Comparison of ENCODE assay signal across 10 cellular contexts in genomic region chr14:102824832-102825231, GRCh38. TPM values are rescaled to one million over a fixed set of nuclear protein-coding genes. Genes with fewer than 3 reads are reported as not detected.
DNase-seq lines count a peak whose midpoint lies in the region; ATAC-seq, FAIRE-seq and TF ChIP-seq lines count a peak whose summit lies in the region.
"Had no signal": no experiment of that assay in that cellular context is flagged by ENCODE, and none has a peak within 500 bp of the region (broad histone marks: within the 10 kb centered on the region; RNA-seq: fewer than 3 reads in every experiment).

No MANE protein-coding gene starts in this region.

- H3K36me3 ChIP-seq in bronchial epithelial cell (ENCODE audit: control insufficient read depth, insufficient read depth, low read length) (peaks cover 5% of the 10 kb centered on the region), aorta (ENCODE audit: control insufficient read depth in 1 of 2, insufficient read depth in 2 of 2, low read length in 1 of 2) (no peaks in the 10 kb centered on the region)

- ATAC-seq in stimulated activated naive CD8-positive, alpha-beta T cell treated with anti-CD3 and anti-CD28 coated beads, Interleukin-15, amount 100 ng/mL, for 72 hours = no peak
- peak; percentile 54 for ATAC-seq in aorta (ENCODE audit: low FRiP score)
- no peak for ATAC-seq in activated CD8-positive, alpha-beta memory T cell treated with anti-CD3 and anti-CD28 coated beads, Interleukin-2, amount 10 ng/mL, durations not matched to agents 7 days and 5 days
- ATAC-seq: activated CD8-positive, alpha-beta T cell treated with anti-CD3 and anti-CD28 coated beads for 36 hours had no signal

- POLR2A ChIA-PET in GM10248 (lab: Yijun Ruan, JAX) = no interaction called here

- peaks cover 29% of the 10 kb centered on the region for H3K36me3 Mint-ChIP-seq in stimulated activated naive CD8-positive, alpha-beta T cell treated with anti-CD3 and anti-CD28 coated beads, Interleukin-15, Interleukin-2, amounts not matched to agents 100 ng/mL and 50 ng/mL, for 24 hours (ENCODE audit: low read depth)
- peaks cover 6% of the 10 kb centered on the region for H3K36me3 Mint-ChIP-seq in activated CD8-positive, alpha-beta memory T cell treated with anti-CD3 and anti-CD28 coated beads, Interleukin-2, amount 10 ng/mL, durations not matched to agents 7 days and 5 days

- no peak for FAIRE-seq in bronchial epithelial cell (lab: Jason Lieb, UNC)

- H3K27ac Mint-ChIP-seq in stimulated activated naive CD8-positive, alpha-beta T cell treated with anti-CD3 and anti-CD28 coated beads, Interleukin-15, Interleukin-2, amounts not matched to agents 100 ng/mL and 50 ng/mL, for 24 hours = peak overlapping the region; percentile 58
- no peak overlapping the region for H3K27ac Mint-ChIP-seq in stimulated activated naive CD8-positive, alpha-beta T cell treated with anti-CD3 and anti-CD28 coated beads, Interleukin-15, amount 100 ng/mL, for 72 hours
- no peak overlapping the region for H3K27ac Mint-ChIP-seq in activated CD8-positive, alpha-beta memory T cell treated with anti-CD3 and anti-CD28 coated beads, Interleukin-2, amount 10 ng/mL, durations not matched to agents 7 days and 5 days
- H3K27ac Mint-ChIP-seq: activated CD8-positive, alpha-beta T cell treated with anti-CD3 and anti-CD28 coated beads for 36 hours had no signal

- no peaks in the 10 kb centered on the region for H3K4me1 ChIP-seq in aorta (ENCODE audit: control insufficient read depth in 1 of 2, insufficient read depth in 2 of 2, low read length in 2 of 2)

- CTCF ChIA-PET in activated CD8-positive, alpha-beta memory T cell treated with anti-CD3 and anti-CD28 coated beads, Interleukin-2, amount 10 ng/mL, durations not matched to agents 7 days and 5 days (lab: Charles Lee) = no interaction called here
- CTCF ChIA-PET in GM10248 (lab: Yijun Ruan, JAX) = no interaction called here

- no peaks in the 10 kb centered on the region for H3K9me3 ChIP-seq in aorta (ENCODE audit: control insufficient read depth, low read length)

- no peaks in the 10 kb centered on the region for H3K27me3 Mint-ChIP-seq in stimulated activated naive CD8-positive, alpha-beta T cell treated with anti-CD3 and anti-CD28 coated beads, Interleukin-15, Interleukin-2, amounts not matched to agents 100 ng/mL and 50 ng/mL, for 24 hours
- H3K27me3 Mint-ChIP-seq in stimulated activated naive CD8-positive, alpha-beta T cell treated with anti-CD3 and anti-CD28 coated beads, Interleukin-15, amount 100 ng/mL, for 72 hours = no peaks in the 10 kb centered on the region
- no peaks in the 10 kb centered on the region for H3K27me3 Mint-ChIP-seq in activated CD8-positive, alpha-beta memory T cell treated with anti-CD3 and anti-CD28 coated beads, Interleukin-2, amount 10 ng/mL, durations not matched to agents 7 days and 5 days
- H3K27me3 Mint-ChIP-seq: activated CD8-positive, alpha-beta T cell treated with anti-CD3 and anti-CD28 coated beads for 36 hours had no signal

- 8 to 10% methylated on average over 8 of the region's 8 CpGs for WGBS in aorta, 2 donors

- H3K4me3 Mint-ChIP-seq in stimulated activated naive CD8-positive, alpha-beta T cell treated with anti-CD3 and anti-CD28 coated beads, Interleukin-15, Interleukin-2, amounts not matched to agents 100 ng/mL and 50 ng/mL, for 24 hours = no peak overlapping the region
- no peak overlapping the region for H3K4me3 Mint-ChIP-seq in stimulated activated naive CD8-positive, alpha-beta T cell treated with anti-CD3 and anti-CD28 coated beads, Interleukin-15, amount 100 ng/mL, for 72 hours
- H3K4me3 Mint-ChIP-seq in activated CD8-positive, alpha-beta memory T cell treated with anti-CD3 and anti-CD28 coated beads, Interleukin-2, amount 10 ng/mL, durations not matched to agents 7 days and 5 days = no peak overlapping the region
- H3K4me3 Mint-ChIP-seq: activated CD8-positive, alpha-beta T cell treated with anti-CD3 and anti-CD28 coated beads for 36 hours had no signal

- H3K27ac ChIP-seq in aorta (ENCODE audit: low read depth in 1 of 2, low read length in 2 of 2) = no peak overlapping the region

- no peak for DNase-seq in stimulated activated naive CD8-positive, alpha-beta T cell treated with anti-CD3 and anti-CD28 coated beads, Interleukin-15, amount 100 ng/mL, for 72 hours
- DNase-seq in bronchial epithelial cell (ENCODE audit: low read depth) (peak; percentile 85), iris pigment epithelial cell (ENCODE audit: low read depth) (peak; percentile 81), aorta (peak; percentile 60 to 79), GM10248 (ENCODE audit: extremely low spot score) (no peak), SHP77 treated with DMSO at 0.1 percent for 48 hours (lab: John Stamatoyannopoulos, UW) (no peak)
- no peak for DNase-seq in activated CD8-positive, alpha-beta memory T cell treated with anti-CD3 and anti-CD28 coated beads, Interleukin-2, amount 10 ng/mL, durations not matched to agents 7 days and 5 days
- DNase-seq: activated CD8-positive, alpha-beta T cell treated with anti-CD3 and anti-CD28 coated beads for 36 hours; NCI-H146 had no signal

- H3K27me3 ChIP-seq in bronchial epithelial cell (ENCODE audit: control insufficient read depth, insufficient read depth, low read length) = no peaks in the 10 kb centered on the region
- no peaks in the 10 kb centered on the region for H3K27me3 ChIP-seq in aorta (ENCODE audit: control insufficient read depth in 1 of 2, insufficient read depth in 2 of 2, low read length in 1 of 2)

- H3K4me3 ChIP-seq in bronchial epithelial cell (ENCODE audit: low read depth, low read length) = no peak overlapping the region
- H3K4me3 ChIP-seq in aorta (ENCODE audit: low read length in 2 of 2) = no peak overlapping the region

- no peaks in the 10 kb centered on the region for H3K9me3 Mint-ChIP-seq in stimulated activated naive CD8-positive, alpha-beta T cell treated with anti-CD3 and anti-CD28 coated beads, Interleukin-15, Interleukin-2, amounts not matched to agents 100 ng/mL and 50 ng/mL, for 24 hours
- H3K9me3 Mint-ChIP-seq in stimulated activated naive CD8-positive, alpha-beta T cell treated with anti-CD3 and anti-CD28 coated beads, Interleukin-15, amount 100 ng/mL, for 72 hours = no peaks in the 10 kb centered on the region
- H3K9me3 Mint-ChIP-seq in activated CD8-positive, alpha-beta memory T cell treated with anti-CD3 and anti-CD28 coated beads, Interleukin-2, amount 10 ng/mL, durations not matched to agents 7 days and 5 days (ENCODE audit: low read depth) = no peaks in the 10 kb centered on the region
- H3K9me3 Mint-ChIP-seq: activated CD8-positive, alpha-beta T cell treated with anti-CD3 and anti-CD28 coated beads for 36 hours had no signal

- TF ChIP-seq CTCF in bronchial epithelial cell (IDR thresholded peaks at IDR 0.05; ENCODE audit: insufficient read depth, low read length, severe bottlenecking) (no peak), GM10248 (IDR thresholded peaks at IDR 0.05; ENCODE audit: control extremely low read depth, extremely low read depth, low read depth, missing control alignments) (no peak)

- H3K4me1 Mint-ChIP-seq in stimulated activated naive CD8-positive, alpha-beta T cell treated with anti-CD3 and anti-CD28 coated beads, Interleukin-15, Interleukin-2, amounts not matched to agents 100 ng/mL and 50 ng/mL, for 24 hours (ENCODE audit: low read depth) = peaks cover 89% of the 10 kb centered on the region
- H3K4me1 Mint-ChIP-seq in stimulated activated naive CD8-positive, alpha-beta T cell treated with anti-CD3 and anti-CD28 coated beads, Interleukin-15, amount 100 ng/mL, for 72 hours = peaks cover 91% of the 10 kb centered on the region
- peaks cover 84% of the 10 kb centered on the region for H3K4me1 Mint-ChIP-seq in activated CD8-positive, alpha-beta memory T cell treated with anti-CD3 and anti-CD28 coated beads, Interleukin-2, amount 10 ng/mL, durations not matched to agents 7 days and 5 days

- intact Hi-C loops in aorta (cut with DNase I) = no loop called here

RNA-seq across cellular contexts. Expression of gene TRAF3, which starts 47.6 kb away (rescaled TPM):
- total RNA-seq in bronchial epithelial cell (34.6 and 35.3 TPM in 2 replicates), aorta (10 to 100 TPM; 18.1 to 32.6 TPM)
- 1 to 10 TPM; 3.4 to 5.0 TPM for polyA plus RNA-seq in aorta
- 10 to 100 TPM; 49.5 to 78.1 TPM for total RNA-seq in activated CD8-positive, alpha-beta memory T cell treated with anti-CD3 and anti-CD28 coated beads, Interleukin-2, amount 10 ng/mL, durations not matched to agents 7 days and 5 days

Comparison
In these comparisons a context has a peak if more than half of its experiments do, and no peak if none do; other contexts are left out.
1. DNase-seq: peak in bronchial epithelial cell (single experiment), iris pigment epithelial cell (single experiment) and aorta (2 of 2); none in stimulated activated naive CD8-positive, alpha-beta T cell treated with anti-CD3 and anti-CD28 coated beads, Interleukin-15, amount 100 ng/mL, for 72 hours (0 of 2), activated CD8-positive, alpha-beta memory T cell treated with anti-CD3 and anti-CD28 coated beads, Interleukin-2, amount 10 ng/mL, durations not matched to agents 7 days and 5 days (single experiment), GM10248 (single experiment) and SHP77 treated with DMSO at 0.1 percent for 48 hours (single experiment).